ENCODE assay signal across 6 cellular contexts in genomic region chr5:140664018-140664352, GRCh38.
DNase-seq lines count a peak whose midpoint lies in the region; ATAC-seq and TF ChIP-seq lines count a peak whose summit lies in the region.

No MANE protein-coding gene starts in this region.

- DNase-seq in NB4 (ENCODE audit: low read depth) (no peak), epithelial cell of prostate (ENCODE audit: low read depth, low spot score) (no peak)

- TF ChIP-seq CTCF in NB4 (IDR thresholded peaks at IDR 0.05; ENCODE audit: low read depth, low read length) = no peak

- H3K27ac ChIP-seq in epithelial cell of prostate (peak overlapping the region; percentile 92), skin epidermis (peak overlapping the region; percentile 62 to 97 (median 89))

- H3K4me3 ChIP-seq in NB4 (ENCODE audit: low read depth, low read length) (peak overlapping the region; percentile 99), skin epidermis (peak overlapping the region; percentile 68 to 98 (median 94))

- ATAC-seq in HG03095 (IDR thresholded peaks at IDR 0.05; ENCODE audit: unreplicated experiment) (no peak), GM18861 (IDR thresholded peaks at IDR 0.05; ENCODE audit: unreplicated experiment) (no peak), GM18870 (IDR thresholded peaks at IDR 0.05; ENCODE audit: unreplicated experiment) (no peak)

- no peak for TF ChIP-seq POLR2A in NB4 (IDR thresholded peaks at IDR 0.05; ENCODE audit: extremely low read depth, insufficient read length)
